Comparison of ENCODE assay signal across 13 cellular contexts in genomic region chr14:99609245-99610117, GRCh38. TPM values are rescaled to one million over a fixed set of nuclear protein-coding genes. Genes with fewer than 3 reads are reported as not detected.
DNase-seq lines count a peak whose midpoint lies in the region; ATAC-seq and TF ChIP-seq lines count a peak whose summit lies in the region.
"Had no signal": no experiment of that assay in that cellular context is flagged by ENCODE, and none has a peak within 500 bp of the region (broad histone marks: within the 10 kb centered on the region; RNA-seq: fewer than 3 reads in every experiment).

No MANE protein-coding gene starts in this region.

- TF ChIP-seq POLR2A in esophagus squamous epithelium (IDR thresholded peaks at IDR 0.05) = no peak

- H3K4me3 ChIP-seq in esophagus squamous epithelium = no peak overlapping the region
- H3K4me3 ChIP-seq in dorsolateral prefrontal cortex = no peak overlapping the region

- CTCF ChIA-PET in activated naive CD4-positive, alpha-beta T cell treated with anti-CD3 and anti-CD28 coated beads for 36 hours (lab: Charles Lee) = interaction anchor here (0.6 to 1.3 kb wide), 3 partner anchors 14 to 662 kb away, joined by 3 to 5 read pairs (median 3); no protein-coding TSS in a partner anchor

- H3K9me3 ChIP-seq in esophagus squamous epithelium = no peaks in the 10 kb centered on the region

- no peaks in the 10 kb centered on the region for H3K36me3 ChIP-seq in esophagus squamous epithelium

- H3K27me3 ChIP-seq in esophagus squamous epithelium = no peaks in the 10 kb centered on the region
- H3K27me3 ChIP-seq in dorsolateral prefrontal cortex = no peaks in the 10 kb centered on the region

- H3K27ac ChIP-seq in esophagus squamous epithelium = no peak overlapping the region
- H3K27ac ChIP-seq in dorsolateral prefrontal cortex = no peak overlapping the region

- TF ChIP-seq CTCF in esophagus squamous epithelium (IDR thresholded peaks at IDR 0.05) (peak in 5 of 6 experiments; percentile 14 to 46 (median 22)), dorsolateral prefrontal cortex (IDR thresholded peaks at IDR 0.05 in 54 of 56, conservative IDR thresholded peaks at IDR 0.05 in 2 of 56; ENCODE audit: low read depth in 1 of 56, partially characterized antibody in 56 of 56) (peak in 17 of 56 donors; percentile 10 to 51 (median 34))

- H3K4me3 Mint-ChIP-seq in activated naive CD4-positive, alpha-beta T cell treated with anti-CD3 and anti-CD28 coated beads for 36 hours = no peak overlapping the region
- H3K4me3 Mint-ChIP-seq in activated T-helper 17 cell treated with anti-CD3 and anti-CD28 coated beads, Interleukin-2, amount 50 U/mL, for 72 hours = no peak overlapping the region
- H3K4me3 Mint-ChIP-seq: CD8-positive, alpha-beta T cell had no signal

- no peak overlapping the region for H3K27ac Mint-ChIP-seq in activated naive CD4-positive, alpha-beta T cell treated with anti-CD3 and anti-CD28 coated beads for 36 hours
- H3K27ac Mint-ChIP-seq in activated naive CD4-positive, alpha-beta T cell treated with anti-CD3 and anti-CD28 coated beads, Interleukin-2, amount 50 U/mL, for 72 hours = no peak overlapping the region
- no peak overlapping the region for H3K27ac Mint-ChIP-seq in activated T-helper 17 cell treated with anti-CD3 and anti-CD28 coated beads, Interleukin-2, amount 50 U/mL, for 72 hours
- H3K27ac Mint-ChIP-seq: CD8-positive, alpha-beta T cell had no signal

- intact Hi-C loops in activated naive CD4-positive, alpha-beta T cell treated with anti-CD3 and anti-CD28 coated beads for 36 hours (cut with micrococcal nuclease) = no loop called here
- intact Hi-C loops in esophagus squamous epithelium (cut with DNase I) (no loop called here), dorsolateral prefrontal cortex (cut with DNase I) (loop anchor here in 1 of 2 donors (5.0 kb wide), 1 partner anchor 82 kb away; no protein-coding TSS in a partner anchor)

- ATAC-seq in activated naive CD4-positive, alpha-beta T cell treated with anti-CD3 and anti-CD28 coated beads, Interleukin-2, amount 50 U/mL, for 72 hours = no peak
- no peak for ATAC-seq in activated T-helper 17 cell treated with anti-CD3 and anti-CD28 coated beads, Interleukin-2, amount 50 U/mL, for 72 hours (replicated peaks)
- ATAC-seq: CD8-positive, alpha-beta T cell had no signal

- peaks cover 10% of the 10 kb centered on the region for H3K4me1 Mint-ChIP-seq in activated naive CD4-positive, alpha-beta T cell treated with anti-CD3 and anti-CD28 coated beads for 36 hours (ENCODE audit: low read depth)
- H3K4me1 Mint-ChIP-seq in activated T-helper 17 cell treated with anti-CD3 and anti-CD28 coated beads, Interleukin-2, amount 50 U/mL, for 72 hours = peaks cover 6% of the 10 kb centered on the region

- peaks cover 13 to 49% (median 27%) of the 10 kb centered on the region in 3 donors for H3K4me1 ChIP-seq in esophagus squamous epithelium

- peak; percentile 21 for DNase-seq in activated naive CD4-positive, alpha-beta T cell treated with anti-CD3 and anti-CD28 coated beads for 36 hours
- DNase-seq in activated naive CD4-positive, alpha-beta T cell treated with anti-CD3 and anti-CD28 coated beads, Interleukin-2, amount 50 U/mL, for 72 hours (ENCODE audit: low spot score in 2 of 2) = no peak
- DNase-seq in HK-2 (ENCODE audit: unreplicated experiment) (peak; percentile 20), esophagus squamous epithelium (lab: John Stamatoyannopoulos, UW) (no peak), dorsolateral prefrontal cortex (no peak), NOMO-1 (lab: John Stamatoyannopoulos, UW; ENCODE audit: unreplicated experiment in 2 of 2) (no peak)
- peak; percentile 40 for DNase-seq in stimulated activated CD8-positive, alpha-beta memory T cell treated with anti-CD3 and anti-CD28 coated beads, Interleukin-4, amount 100 ng/mL, for 48 hours
- DNase-seq: aorta, midbrain, NCI-H510A had no signal

- H3K36me3 Mint-ChIP-seq in activated naive CD4-positive, alpha-beta T cell treated with anti-CD3 and anti-CD28 coated beads for 36 hours (ENCODE audit: low read depth) = no peaks in the 10 kb centered on the region
- no peaks in the 10 kb centered on the region for H3K36me3 Mint-ChIP-seq in activated naive CD4-positive, alpha-beta T cell treated with anti-CD3 and anti-CD28 coated beads, Interleukin-2, amount 50 U/mL, for 72 hours
- no peaks in the 10 kb centered on the region for H3K36me3 Mint-ChIP-seq in activated T-helper 17 cell treated with anti-CD3 and anti-CD28 coated beads, Interleukin-2, amount 50 U/mL, for 72 hours (ENCODE audit: low read depth)
- H3K36me3 Mint-ChIP-seq: CD8-positive, alpha-beta T cell had no signal

- WGBS in esophagus squamous epithelium, 2 donors = 64 to 70% methylated on average over 2 to 6 of the region's 9 CpGs

- H3K27me3 Mint-ChIP-seq in activated naive CD4-positive, alpha-beta T cell treated with anti-CD3 and anti-CD28 coated beads for 36 hours (ENCODE audit: low read depth) = no peaks in the 10 kb centered on the region
- H3K27me3 Mint-ChIP-seq in activated T-helper 17 cell treated with anti-CD3 and anti-CD28 coated beads, Interleukin-2, amount 50 U/mL, for 72 hours = no peaks in the 10 kb centered on the region

- H3K9me3 Mint-ChIP-seq in activated naive CD4-positive, alpha-beta T cell treated with anti-CD3 and anti-CD28 coated beads for 36 hours = no peaks in the 10 kb centered on the region
- no peaks in the 10 kb centered on the region for H3K9me3 Mint-ChIP-seq in activated naive CD4-positive, alpha-beta T cell treated with anti-CD3 and anti-CD28 coated beads, Interleukin-2, amount 50 U/mL, for 72 hours
- H3K9me3 Mint-ChIP-seq in activated T-helper 17 cell treated with anti-CD3 and anti-CD28 coated beads, Interleukin-2, amount 50 U/mL, for 72 hours = no peaks in the 10 kb centered on the region
- H3K9me3 Mint-ChIP-seq: CD8-positive, alpha-beta T cell had no signal

RNA-seq across cellular contexts. Expression of gene CCDC85C, which starts 5.5 kb away (rescaled TPM):
- total RNA-seq in activated naive CD4-positive, alpha-beta T cell treated with anti-CD3 and anti-CD28 coated beads for 36 hours = 10 to 100 TPM; 11.3 to 12.7 TPM
- total RNA-seq in activated naive CD4-positive, alpha-beta T cell treated with anti-CD3 and anti-CD28 coated beads, Interleukin-2, amount 50 U/mL, for 72 hours = 1 to 10 TPM; 5.1 to 8.4 TPM
- total RNA-seq in esophagus squamous epithelium (10 to 100 TPM; 23.4 to 52.0 (median 27.1) TPM), dorsolateral prefrontal cortex (10 to 100 TPM; 16.6 to 63.8 (median 29.8) TPM)
- total RNA-seq in activated T-helper 17 cell treated with anti-CD3 and anti-CD28 coated beads, Interleukin-2, amount 50 U/mL, for 72 hours = 1 to 10 TPM; 2.8 to 3.4 TPM

RNA-seq across cellular contexts. Expression of gene HHIPL1, which starts 35.4 kb away (rescaled TPM):
- under 1 TPM; 0.15 to 0.31 TPM for total RNA-seq in activated naive CD4-positive, alpha-beta T cell treated with anti-CD3 and anti-CD28 coated beads for 36 hours
- under 1 TPM; 0.16 to 0.32 TPM for total RNA-seq in activated naive CD4-positive, alpha-beta T cell treated with anti-CD3 and anti-CD28 coated beads, Interleukin-2, amount 50 U/mL, for 72 hours
- total RNA-seq in esophagus squamous epithelium = 1 to 10 TPM in 1 of 4 donors, under 1 TPM in 2, not detected in 1; 0.22 to 1.3 (median 0.59) TPM
- total RNA-seq in dorsolateral prefrontal cortex = 10 to 100 TPM in 118 of 120 experiments, 1 to 10 TPM in 2; 8.6 to 35.8 (median 18.2) TPM
- total RNA-seq in activated T-helper 17 cell treated with anti-CD3 and anti-CD28 coated beads, Interleukin-2, amount 50 U/mL, for 72 hours = under 1 TPM in 1 of 2 donors, not detected in 1; 0.19 TPM
- total RNA-seq: activated CD8-positive, alpha-beta memory T cell treated with anti-CD3 and anti-CD28 coated beads for 36 hours had no signal

Comparison
In these comparisons a context has a peak if more than half of its experiments do, and no peak if none do; other contexts are left out.
1. DNase-seq: peak in activated naive CD4-positive, alpha-beta T cell treated with anti-CD3 and anti-CD28 coated beads for 36 hours (single experiment), HK-2 (single experiment) and stimulated activated CD8-positive, alpha-beta memory T cell treated with anti-CD3 and anti-CD28 coated beads, Interleukin-4, amount 100 ng/mL, for 48 hours (single experiment); none in activated naive CD4-positive, alpha-beta T cell treated with anti-CD3 and anti-CD28 coated beads, Interleukin-2, amount 50 U/mL, for 72 hours (0 of 2), esophagus squamous epithelium (single experiment), dorsolateral prefrontal cortex (0 of 10) and NOMO-1 (0 of 2).
2. RNA of gene HHIPL1, which starts 35.4 kb away (total RNA-seq): 8.6 to 35.8 TPM in dorsolateral prefrontal cortex; 0.22 to 1.3 TPM in esophagus squamous epithelium, 0.16 to 0.32 TPM in activated naive CD4-positive, alpha-beta T cell treated with anti-CD3 and anti-CD28 coated beads, Interleukin-2, amount 50 U/mL, for 72 hours, 0.15 to 0.31 TPM in activated naive CD4-positive, alpha-beta T cell treated with anti-CD3 and anti-CD28 coated beads for 36 hours and 0.19 TPM in activated T-helper 17 cell treated with anti-CD3 and anti-CD28 coated beads, Interleukin-2, amount 50 U/mL, for 72 hours; every median in the first group is over 4 times any median in the second.